ENCODE assay signal across 21 cellular contexts in genomic region chr5:25107878-25108277, GRCh38.
"Had no signal": no experiment of that assay in that cellular context is flagged by ENCODE, and none has a peak within 500 bp of the region (broad histone marks: within the 10 kb centered on the region; RNA-seq: fewer than 3 reads in every experiment).

No MANE protein-coding gene starts in this region.

- H3K27me3 Mint-ChIP-seq: activated CD4-positive, alpha-beta memory T cell treated with anti-CD3 and anti-CD28 coated beads for 36 hours; activated CD4-positive, alpha-beta T cell treated with anti-CD3 and anti-CD28 coated beads for 36 hours; activated CD8-positive, alpha-beta memory T cell treated with anti-CD3 and anti-CD28 coated beads, Interleukin-2, amount 10 ng/mL, durations not matched to agents 7 days and 5 days; memory B cell; naive thymus-derived CD4-positive, alpha-beta T cell; stimulated activated memory B cell treated with anti-CD40 and anti-IgM and Interleukin-4, amounts not matched to agents 10 μg/mL and 1 μg/mL and 100 μg/mL, for 72 hours had no signal

- H3K4me3 ChIP-seq: colonic mucosa, left ventricle myocardium inferior, mucosa of descending colon, thyroid gland, vagina had no signal

- DNase-seq: activated CD4-positive, alpha-beta memory T cell treated with anti-CD3 and anti-CD28 coated beads for 36 hours; activated CD4-positive, alpha-beta T cell treated with anti-CD3 and anti-CD28 coated beads for 36 hours; activated CD8-positive, alpha-beta memory T cell treated with anti-CD3 and anti-CD28 coated beads, Interleukin-2, amount 10 ng/mL, durations not matched to agents 7 days and 5 days; activated effector memory CD4-positive, alpha-beta T cell treated with Interleukin-2 at 50 U/mL for 16 hours; activated naive CD4-positive, alpha-beta T cell treated with anti-CD3 and anti-CD28 coated beads, Interleukin-2, amount 50 U/mL, for 16 hours; activated T-cell treated with anti-CD3 and anti-CD28 coated beads, Interleukin-2, amount 50 U/mL, for 1 hour; central memory CD4-positive, alpha-beta T cell; colonic mucosa; hypothalamus; kidney; left ventricle myocardium inferior; mucosa of descending colon; naive thymus-derived CD4-positive, alpha-beta T cell; thyroid gland; WERI-Rb-1 had no signal

- ATAC-seq: activated CD4-positive, alpha-beta T cell treated with anti-CD3 and anti-CD28 coated beads for 36 hours; activated CD8-positive, alpha-beta memory T cell treated with anti-CD3 and anti-CD28 coated beads, Interleukin-2, amount 10 ng/mL, durations not matched to agents 7 days and 5 days; esophagus mucosa; mucosa of descending colon; naive thymus-derived CD4-positive, alpha-beta T cell; stimulated activated memory B cell treated with anti-CD40 and anti-IgM and Interleukin-4, amounts not matched to agents 10 μg/mL and 1 μg/mL and 100 μg/mL, for 72 hours had no signal

- H3K36me3 ChIP-seq: colonic mucosa, left ventricle myocardium inferior, neutrophil, thyroid gland, vagina, WERI-Rb-1 had no signal

- H3K4me3 Mint-ChIP-seq: activated CD4-positive, alpha-beta memory T cell treated with anti-CD3 and anti-CD28 coated beads for 36 hours; activated CD4-positive, alpha-beta T cell treated with anti-CD3 and anti-CD28 coated beads for 36 hours; activated CD8-positive, alpha-beta memory T cell treated with anti-CD3 and anti-CD28 coated beads, Interleukin-2, amount 10 ng/mL, durations not matched to agents 7 days and 5 days; memory B cell; naive thymus-derived CD4-positive, alpha-beta T cell; stimulated activated memory B cell treated with anti-CD40 and anti-IgM and Interleukin-4, amounts not matched to agents 10 μg/mL and 1 μg/mL and 100 μg/mL, for 72 hours had no signal

- H3K27me3 ChIP-seq: colonic mucosa, neutrophil, thyroid gland, vagina had no signal

- H3K27ac ChIP-seq: colonic mucosa, left ventricle myocardium inferior, neutrophil, parathyroid adenoma, thyroid gland, vagina, WERI-Rb-1 had no signal

- H3K4me1 Mint-ChIP-seq: activated CD4-positive, alpha-beta T cell treated with anti-CD3 and anti-CD28 coated beads for 36 hours; activated CD8-positive, alpha-beta memory T cell treated with anti-CD3 and anti-CD28 coated beads, Interleukin-2, amount 10 ng/mL, durations not matched to agents 7 days and 5 days; memory B cell; naive thymus-derived CD4-positive, alpha-beta T cell; stimulated activated memory B cell treated with anti-CD40 and anti-IgM and Interleukin-4, amounts not matched to agents 10 μg/mL and 1 μg/mL and 100 μg/mL, for 72 hours had no signal

- H3K27ac Mint-ChIP-seq: activated CD4-positive, alpha-beta memory T cell treated with anti-CD3 and anti-CD28 coated beads for 36 hours; activated CD4-positive, alpha-beta T cell treated with anti-CD3 and anti-CD28 coated beads for 36 hours; activated CD8-positive, alpha-beta memory T cell treated with anti-CD3 and anti-CD28 coated beads, Interleukin-2, amount 10 ng/mL, durations not matched to agents 7 days and 5 days; memory B cell; naive thymus-derived CD4-positive, alpha-beta T cell; stimulated activated memory B cell treated with anti-CD40 and anti-IgM and Interleukin-4, amounts not matched to agents 10 μg/mL and 1 μg/mL and 100 μg/mL, for 72 hours had no signal

- H3K9me3 ChIP-seq: colonic mucosa, neutrophil, thyroid gland, vagina had no signal

- H3K4me1 ChIP-seq: colonic mucosa, left ventricle myocardium inferior, parathyroid adenoma, thyroid gland, vagina had no signal

- H3K36me3 Mint-ChIP-seq: activated CD4-positive, alpha-beta memory T cell treated with anti-CD3 and anti-CD28 coated beads for 36 hours; activated CD8-positive, alpha-beta memory T cell treated with anti-CD3 and anti-CD28 coated beads, Interleukin-2, amount 10 ng/mL, durations not matched to agents 7 days and 5 days; memory B cell; naive thymus-derived CD4-positive, alpha-beta T cell; stimulated activated memory B cell treated with anti-CD40 and anti-IgM and Interleukin-4, amounts not matched to agents 10 μg/mL and 1 μg/mL and 100 μg/mL, for 72 hours had no signal
